Comparison of ENCODE assay signal across 20 cellular contexts in the genomic region with DNA sequence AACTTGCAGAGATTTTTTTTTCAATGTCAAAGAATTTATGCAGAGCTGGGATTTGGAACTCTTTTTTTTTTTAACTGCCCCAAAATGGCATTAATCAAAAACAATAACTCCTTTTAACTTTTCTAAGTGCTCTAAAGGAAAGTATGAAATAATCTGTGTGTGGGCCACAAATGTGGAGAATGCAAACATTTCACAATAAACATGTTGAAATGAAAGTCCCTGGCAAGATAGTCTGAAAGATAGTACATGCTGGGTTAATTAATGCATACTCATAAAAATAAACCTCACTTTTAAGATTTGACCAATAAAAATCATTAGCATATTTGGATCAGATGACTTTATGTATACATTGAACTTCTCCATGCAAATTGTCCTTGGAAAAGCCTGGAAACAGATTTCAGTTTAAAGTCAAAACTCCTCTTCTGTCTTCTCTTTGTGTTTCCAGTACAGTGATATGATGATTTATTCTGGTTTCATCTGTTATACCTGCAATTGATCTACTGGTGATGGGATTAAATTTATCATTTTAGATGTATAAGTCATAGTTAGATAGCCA. TPM values are rescaled to one million over a fixed set of nuclear protein-coding genes. Genes with fewer than 3 reads are reported as not detected.
DNase-seq lines count a peak whose midpoint lies in the region; TF ChIP-seq lines count a peak whose summit lies in the region.
"Had no signal": no experiment of that assay in that cellular context is flagged by ENCODE, and none has a peak within 500 bp of the region (broad histone marks: within the 10 kb centered on the region; RNA-seq: fewer than 3 reads in every experiment).

No MANE protein-coding gene starts in this region.

- no peak overlapping the region for H2AFZ ChIP-seq in GM23248

- H3K36me3 Mint-ChIP-seq in brain (peaks cover 13% of the 10 kb centered on the region), nephron (ENCODE audit: low read depth) (no peaks in the 10 kb centered on the region)
- no peaks in the 10 kb centered on the region for H3K36me3 Mint-ChIP-seq in activated naive CD4-positive, alpha-beta T cell treated with anti-CD3 and anti-CD28 coated beads, Interleukin-2, amount 10 ng/mL, durations not matched to agents 7 days and 5 days
- H3K36me3 Mint-ChIP-seq: CD4-positive, alpha-beta memory T cell; IgD-negative memory B cell had no signal

- no peaks in the 10 kb centered on the region for H3K79me2 ChIP-seq in GM23248 (ENCODE audit: insufficient read depth)

- H3K4me3 Mint-ChIP-seq in brain (peak overlapping the region in 2 of 5 experiments; percentile 27 to 33), nephron (no peak overlapping the region)
- no peak overlapping the region for H3K4me3 Mint-ChIP-seq in activated naive CD4-positive, alpha-beta T cell treated with anti-CD3 and anti-CD28 coated beads, Interleukin-2, amount 10 ng/mL, durations not matched to agents 7 days and 5 days
- H3K4me3 Mint-ChIP-seq: CD4-positive, alpha-beta memory T cell; IgD-negative memory B cell had no signal

- H3K9me3 ChIP-seq in GM23248 (ENCODE audit: low read depth) = no peaks in the 10 kb centered on the region
- H3K9me3 ChIP-seq: MG63, Peyer's patch had no signal

- CTCF ChIA-PET in activated naive CD4-positive, alpha-beta T cell treated with anti-CD3 and anti-CD28 coated beads, Interleukin-2, amount 10 ng/mL, durations not matched to agents 7 days and 5 days (lab: Charles Lee) = no interaction called here

- H3K9me3 Mint-ChIP-seq in brain = peaks cover 0 to 3% (median 3%) of the 10 kb centered on the region in 5 experiments
- H3K9me3 Mint-ChIP-seq in nephron = no peaks in the 10 kb centered on the region
- H3K9me3 Mint-ChIP-seq in activated naive CD4-positive, alpha-beta T cell treated with anti-CD3 and anti-CD28 coated beads, Interleukin-2, amount 10 ng/mL, durations not matched to agents 7 days and 5 days = no peaks in the 10 kb centered on the region
- H3K9me3 Mint-ChIP-seq: CD4-positive, alpha-beta memory T cell had no signal

- H3K4me3 ChIP-seq in AG10803 (ENCODE audit: low read length) = no peak overlapping the region
- H3K4me3 ChIP-seq in GM23248 = no peak overlapping the region
- H3K4me3 ChIP-seq: MG63, Peyer's patch had no signal

- no peaks in the 10 kb centered on the region for H3K9me2 ChIP-seq in GM23248 (ENCODE audit: insufficient read depth)

- 0 out of 2 replicates have a peak, but pooled peaks cover 4% of the 10 kb centered on the region for H3F3A ChIP-seq in GM23248 (ENCODE audit: insufficient read depth)

- peaks cover 9% of the 10 kb centered on the region; the same call in 1 of the 2 replicates for H3K4me1 ChIP-seq in GM23248 (ENCODE audit: insufficient read depth)
- H3K4me1 ChIP-seq: Peyer's patch had no signal

- H3K27me3 ChIP-seq in GM23248 (replicated peaks; ENCODE audit: insufficient read depth) = no peaks in the 10 kb centered on the region
- H3K27me3 ChIP-seq: MG63, Peyer's patch, SJCRH30 had no signal

- DNase-seq in AG10803 (ENCODE audit: low read depth) = peak; percentile 71
- peak; percentile 10 for DNase-seq in GM23248
- DNase-seq in activated naive CD4-positive, alpha-beta T cell treated with anti-CD3 and anti-CD28 coated beads, Interleukin-2, amount 10 ng/mL, durations not matched to agents 7 days and 5 days = no peak
- no peak for DNase-seq in activated T-cell treated with anti-CD3 and anti-CD28 coated beads, Interleukin-2, amount 50 U/mL, for 48 hours
- DNase-seq in SW 1271 (lab: John Stamatoyannopoulos, UW) = no peak
- DNase-seq: CD4-positive, alpha-beta memory T cell; MG63; NCI-H1417 treated with DMSO at 0.1 percent for 48 hours; NCI-H187; NCI-H2107; NCI-H774; Peyer's patch; SJCRH30; T-helper 2 cell had no signal

- no peaks in the 10 kb centered on the region for H4K20me1 ChIP-seq in GM23248 (ENCODE audit: insufficient read depth)

- H3K9ac ChIP-seq in GM23248 = no peak overlapping the region

- H3K27me3 Mint-ChIP-seq in brain = peaks cover 3% of the 10 kb centered on the region
- no peaks in the 10 kb centered on the region for H3K27me3 Mint-ChIP-seq in nephron (ENCODE audit: low read depth)
- no peaks in the 10 kb centered on the region for H3K27me3 Mint-ChIP-seq in activated naive CD4-positive, alpha-beta T cell treated with anti-CD3 and anti-CD28 coated beads, Interleukin-2, amount 10 ng/mL, durations not matched to agents 7 days and 5 days
- H3K27me3 Mint-ChIP-seq: IgD-negative memory B cell had no signal

- TF ChIP-seq CTCF in AG10803 (conservative IDR thresholded peaks at IDR 0.05; ENCODE audit: low read length) (no peak), brain (conservative IDR thresholded peaks at IDR 0.05) (no peak), nephron (IDR thresholded peaks at IDR 0.05; ENCODE audit: unreplicated experiment in 3 of 3) (no peak)

- in situ Hi-C loops in GM23248 (cut with MboI) = no loop called here

- peak overlapping the region; percentile 14 for H3K4me2 ChIP-seq in GM23248 (ENCODE audit: unreplicated experiment)

- H3K36me3 ChIP-seq in GM23248 (ENCODE audit: low read depth) = no peaks in the 10 kb centered on the region
- H3K36me3 ChIP-seq: MG63, Peyer's patch, SJCRH30 had no signal

- peak overlapping the region in 3 of 5 experiments; percentile 59 to 88 (median 79) for H3K27ac Mint-ChIP-seq in brain
- peak overlapping the region; percentile 53 to 66 (median 56) for H3K27ac Mint-ChIP-seq in nephron
- no peak overlapping the region for H3K27ac Mint-ChIP-seq in activated naive CD4-positive, alpha-beta T cell treated with anti-CD3 and anti-CD28 coated beads, Interleukin-2, amount 10 ng/mL, durations not matched to agents 7 days and 5 days
- H3K27ac Mint-ChIP-seq: CD4-positive, alpha-beta memory T cell; IgD-negative memory B cell had no signal

- no peak overlapping the region for H3K27ac ChIP-seq in GM23248

- H3K4me1 Mint-ChIP-seq in brain = peaks cover 21% of the 10 kb centered on the region
- H3K4me1 Mint-ChIP-seq in nephron = peaks cover 14% of the 10 kb centered on the region
- H3K4me1 Mint-ChIP-seq in activated naive CD4-positive, alpha-beta T cell treated with anti-CD3 and anti-CD28 coated beads, Interleukin-2, amount 10 ng/mL, durations not matched to agents 7 days and 5 days = no peaks in the 10 kb centered on the region
- H3K4me1 Mint-ChIP-seq: CD4-positive, alpha-beta memory T cell; IgD-negative memory B cell had no signal

RNA-seq across cellular contexts. Expression of a gene that starts 30.5 kb away (rescaled TPM):
- 0.13 and 0.43 TPM in 2 replicates for total RNA-seq in GM23248 (2014; rRNA removed; shearing (Covaris generic))
- polyA plus RNA-seq in GM23248 (2016; fragmentation: Nextera tagmentation; extraction: Ambion mirVana) (0.11 and 0.35 TPM in 2 replicates), brain (ENCODE audit: insufficient read depth, low read depth, low replicate concordance) (36.2 TPM)
- total RNA-seq: LHCN-M2, NCI-H460 had no signal
- polyA plus RNA-seq: BJ; CD4-positive, alpha-beta memory T cell; IgD-negative memory B cell had no signal

Comparison
In these comparisons a context has a peak if more than half of its experiments do, and no peak if none do; other contexts are left out.
1. DNase-seq: peak in AG10803 (single experiment) and GM23248 (single experiment); none in activated naive CD4-positive, alpha-beta T cell treated with anti-CD3 and anti-CD28 coated beads, Interleukin-2, amount 10 ng/mL, durations not matched to agents 7 days and 5 days (single experiment), activated T-cell treated with anti-CD3 and anti-CD28 coated beads, Interleukin-2, amount 50 U/mL, for 48 hours (0 of 2) and SW 1271 (0 of 2).
2. RNA of a gene that starts 30.5 kb away (polyA plus RNA-seq): 36.2 TPM in brain (single experiment); 0.11 to 0.35 TPM in GM23248; every median in the first group is over 10 times any median in the second.